Comparison of ENCODE assay signal across 21 cellular contexts in the genomic region with DNA sequence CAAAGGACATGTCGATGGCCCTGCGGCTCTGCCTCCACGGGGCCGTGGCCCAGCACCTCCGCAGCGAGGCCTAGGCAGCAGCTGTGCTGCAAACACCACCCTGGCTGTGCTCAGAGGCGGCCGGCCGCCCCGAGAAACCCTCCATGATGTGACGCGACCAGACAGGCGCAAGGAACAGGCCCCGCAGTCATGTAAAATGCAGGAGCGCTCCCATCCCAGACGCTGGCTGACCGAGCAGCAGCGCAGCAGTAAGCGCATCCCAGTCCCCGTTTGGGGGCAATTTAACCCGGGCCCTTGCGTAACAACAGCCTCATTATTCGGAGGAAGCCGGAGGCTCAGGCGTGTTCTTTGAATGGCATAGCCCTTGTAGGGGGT.
"Had no signal": no experiment of that assay in that cellular context is flagged by ENCODE, and none has a peak within 500 bp of the region (broad histone marks: within the 10 kb centered on the region; RNA-seq: fewer than 3 reads in every experiment).

No MANE protein-coding gene starts in this region.

- H3K4me3 Mint-ChIP-seq: activated B cell treated with CpG ODN at 0.5 μM for 24 hours; activated CD4-positive, alpha-beta memory T cell treated with anti-CD3 and anti-CD28 coated beads, Interleukin-2, amount 10 ng/mL, durations not matched to agents 7 days and 5 days; activated naive CD4-positive, alpha-beta T cell treated with anti-CD3 and anti-CD28 coated beads, Interleukin-2, amount 10 ng/mL, durations not matched to agents 7 days and 5 days; dendritic cell treated with granulocyte-macrophage colony-stimulating factor and Interleukin-4, amounts not matched to agents 40 ng/mL and 50 ng/mL, for 4 days; neural crest cell had no signal

- H3K4me2 ChIP-seq: SK-N-SH had no signal

- H3K4me1 ChIP-seq: breast epithelium, esophagus squamous epithelium, heart right ventricle, pancreas, tibial nerve, uterus had no signal

- H3K27me3 Mint-ChIP-seq: activated B cell treated with CpG ODN at 0.5 μM for 24 hours; activated CD4-positive, alpha-beta memory T cell treated with anti-CD3 and anti-CD28 coated beads, Interleukin-2, amount 10 ng/mL, durations not matched to agents 7 days and 5 days; activated naive CD4-positive, alpha-beta T cell treated with anti-CD3 and anti-CD28 coated beads, Interleukin-2, amount 10 ng/mL, durations not matched to agents 7 days and 5 days had no signal

- ATAC-seq: pancreas; stimulated activated naive CD8-positive, alpha-beta T cell treated with anti-CD3 and anti-CD28 coated beads, Interleukin-15, Interleukin-2, amounts not matched to agents 100 U/mL and 50 U/mL, for 24 hours had no signal

- H3K36me3 ChIP-seq: breast epithelium, esophagus squamous epithelium, heart right ventricle, pancreas, tibial nerve, uterus had no signal

- H3K9ac ChIP-seq: SK-N-SH had no signal

- DNase-seq: activated B cell treated with CpG ODN at 0.5 μM for 24 hours; activated CD4-positive, alpha-beta memory T cell treated with anti-CD3 and anti-CD28 coated beads, Interleukin-2, amount 10 ng/mL, durations not matched to agents 7 days and 5 days; activated CD4-positive, alpha-beta T cell treated with anti-CD3 and anti-CD28 coated beads for 48 hours; activated naive CD4-positive, alpha-beta T cell treated with anti-CD3 and anti-CD28 coated beads, Interleukin-2, amount 10 ng/mL, durations not matched to agents 7 days and 5 days; cerebellar nuclear complex; effector memory CD4-positive, alpha-beta T cell; esophagus squamous epithelium; heart right ventricle; SK-N-SH; stimulated activated CD4-positive, alpha-beta T cell treated with anti-CD3 and anti-CD28 coated beads, Interleukin-2, amount 100 ng/mL, for 24 hours; stimulated activated naive CD8-positive, alpha-beta T cell treated with anti-CD3 and anti-CD28 coated beads, Interleukin-15, Interleukin-2, amounts not matched to agents 100 U/mL and 50 U/mL, for 24 hours; substantia nigra; T-helper 1 cell; T-helper 9 cell; uterus had no signal

- H3K36me3 Mint-ChIP-seq: activated naive CD4-positive, alpha-beta T cell treated with anti-CD3 and anti-CD28 coated beads, Interleukin-2, amount 10 ng/mL, durations not matched to agents 7 days and 5 days had no signal

- H3K27me3 ChIP-seq: tibial nerve, uterus had no signal

- H3K4me3 ChIP-seq: breast epithelium, esophagus squamous epithelium, heart right ventricle, lung, pancreas, tibial nerve, uterus had no signal

- H3K4me1 Mint-ChIP-seq: activated B cell treated with CpG ODN at 0.5 μM for 24 hours; activated CD4-positive, alpha-beta memory T cell treated with anti-CD3 and anti-CD28 coated beads, Interleukin-2, amount 10 ng/mL, durations not matched to agents 7 days and 5 days; activated naive CD4-positive, alpha-beta T cell treated with anti-CD3 and anti-CD28 coated beads, Interleukin-2, amount 10 ng/mL, durations not matched to agents 7 days and 5 days; neural crest cell had no signal

- H3K27ac Mint-ChIP-seq: activated B cell treated with CpG ODN at 0.5 μM for 24 hours; activated CD4-positive, alpha-beta memory T cell treated with anti-CD3 and anti-CD28 coated beads, Interleukin-2, amount 10 ng/mL, durations not matched to agents 7 days and 5 days; activated naive CD4-positive, alpha-beta T cell treated with anti-CD3 and anti-CD28 coated beads, Interleukin-2, amount 10 ng/mL, durations not matched to agents 7 days and 5 days; dendritic cell treated with granulocyte-macrophage colony-stimulating factor and Interleukin-4, amounts not matched to agents 40 ng/mL and 50 ng/mL, for 4 days had no signal

- H3K9me3 ChIP-seq: breast epithelium, esophagus squamous epithelium, heart right ventricle, pancreas, SK-N-SH, uterus had no signal

- H3K9me3 Mint-ChIP-seq: activated B cell treated with CpG ODN at 0.5 μM for 24 hours had no signal

- H3K27ac ChIP-seq: breast epithelium, esophagus squamous epithelium, heart right ventricle, pancreas, tibial nerve, uterus had no signal
